9 cellular contexts compared by ENCODE assay signal in genomic region chr22:21712751-21713427, GRCh38. TPM values are rescaled to one million over a fixed set of nuclear protein-coding genes. Genes with fewer than 3 reads are reported as not detected.
DNase-seq lines count a peak whose midpoint lies in the region; ATAC-seq and TF ChIP-seq lines count a peak whose summit lies in the region.
"Had no signal": no experiment of that assay in that cellular context is flagged by ENCODE, and none has a peak within 500 bp of the region (broad histone marks: within the 10 kb centered on the region; RNA-seq: fewer than 3 reads in every experiment).

No MANE protein-coding gene starts in this region.

- H3K27me3 ChIP-seq in lung (ENCODE audit: control insufficient read depth, insufficient read depth) = no peaks in the 10 kb centered on the region

- ATAC-seq in lung (ENCODE audit: insufficient read depth, low FRiP score) = peak; percentile 82

- peak; percentile 3 for DNase-seq in NCI-H510A treated with DMSO at 0.1 percent for 48 hours (lab: John Stamatoyannopoulos, UW)
- DNase-seq in NCI-H510A (lab: John Stamatoyannopoulos, UW) = no peak
- peak; percentile 9 for DNase-seq in NCI-H226
- DNase-seq in activated CD4-positive, alpha-beta T cell treated with anti-CD3 and anti-CD28 coated beads for 24 hours (ENCODE audit: low read depth in 2 of 2) = peak; percentile 31 to 33
- peak; percentile 79 to 84 for DNase-seq in dermis microvascular lymphatic vessel endothelial cell (ENCODE audit: low read depth in 2 of 2)
- peak; percentile 74 for DNase-seq in lung (ENCODE audit: low spot score)
- DNase-seq in stimulated activated CD4-positive, alpha-beta T cell treated with anti-CD3 and anti-CD28 coated beads, TNF-alpha, amount 100 ng/mL, for 24 hours (ENCODE audit: low read depth in 3 of 3) = peak; percentile 20 to 50 (median 46)
- DNase-seq in GOT3 (lab: John Stamatoyannopoulos, UW) = no peak

- WGBS in lung, 2 donors = 21 to 34% methylated on average over 14 of the region's 14 CpGs

- H3K27ac ChIP-seq in lung (ENCODE audit: low read depth in 1 of 2, low read length in 1 of 2) = no peak overlapping the region
- H3K27ac ChIP-seq: skin epidermis had no signal

- peak; percentile 79 for TF ChIP-seq CTCF in lung (IDR thresholded peaks at IDR 0.05; ENCODE audit: control extremely low read depth, extremely low read depth)

- no peak overlapping the region for H3K4me3 ChIP-seq in lung
- H3K4me3 ChIP-seq: skin epidermis had no signal

- H3K4me1 ChIP-seq in lung (ENCODE audit: control insufficient read depth in 2 of 2, insufficient read depth in 2 of 2, low read length in 2 of 2) = no peaks in the 10 kb centered on the region

- H3K9me3 ChIP-seq in lung (ENCODE audit: control insufficient read depth in 2 of 2, insufficient read depth in 1 of 2, low read length in 1 of 2) = no peaks in the 10 kb centered on the region

- H3K36me3 ChIP-seq in lung (ENCODE audit: control insufficient read depth in 2 of 2, insufficient read depth in 2 of 2, low read length in 2 of 2) = no peaks in the 10 kb centered on the region

RNA-seq across cellular contexts. Expression of gene YPEL1, which starts 22.7 kb away (rescaled TPM):
- total RNA-seq in dermis microvascular lymphatic vessel endothelial cell = 2.4 and 5.2 TPM in 2 replicates
- 10 to 100 TPM in 1 of 2 donors, 1 to 10 TPM in 1; 4.0 to 15.1 TPM for total RNA-seq in lung
- polyA plus RNA-seq in lung = 1 to 10 TPM; 1.6 to 3.0 TPM

RNA-seq across cellular contexts. Expression of gene PPIL2, which starts 47.1 kb away (rescaled TPM):
- 12.1 and 19.7 TPM in 2 replicates for total RNA-seq in dermis microvascular lymphatic vessel endothelial cell
- total RNA-seq in lung = 10 to 100 TPM; 34.4 to 44.0 TPM
- polyA plus RNA-seq in lung = 10 to 100 TPM; 23.0 to 29.8 TPM

Comparison
In these comparisons a context has a peak if more than half of its experiments do, and no peak if none do; other contexts are left out.
1. DNase-seq: peak in NCI-H510A treated with DMSO at 0.1 percent for 48 hours (single experiment), NCI-H226 (single experiment), activated CD4-positive, alpha-beta T cell treated with anti-CD3 and anti-CD28 coated beads for 24 hours (2 of 2), dermis microvascular lymphatic vessel endothelial cell (2 of 2), lung (single experiment) and stimulated activated CD4-positive, alpha-beta T cell treated with anti-CD3 and anti-CD28 coated beads, TNF-alpha, amount 100 ng/mL, for 24 hours (3 of 3); none in NCI-H510A (single experiment) and GOT3 (single experiment).